Comparison of ENCODE assay signal across 12 cellular contexts in the genomic region with DNA sequence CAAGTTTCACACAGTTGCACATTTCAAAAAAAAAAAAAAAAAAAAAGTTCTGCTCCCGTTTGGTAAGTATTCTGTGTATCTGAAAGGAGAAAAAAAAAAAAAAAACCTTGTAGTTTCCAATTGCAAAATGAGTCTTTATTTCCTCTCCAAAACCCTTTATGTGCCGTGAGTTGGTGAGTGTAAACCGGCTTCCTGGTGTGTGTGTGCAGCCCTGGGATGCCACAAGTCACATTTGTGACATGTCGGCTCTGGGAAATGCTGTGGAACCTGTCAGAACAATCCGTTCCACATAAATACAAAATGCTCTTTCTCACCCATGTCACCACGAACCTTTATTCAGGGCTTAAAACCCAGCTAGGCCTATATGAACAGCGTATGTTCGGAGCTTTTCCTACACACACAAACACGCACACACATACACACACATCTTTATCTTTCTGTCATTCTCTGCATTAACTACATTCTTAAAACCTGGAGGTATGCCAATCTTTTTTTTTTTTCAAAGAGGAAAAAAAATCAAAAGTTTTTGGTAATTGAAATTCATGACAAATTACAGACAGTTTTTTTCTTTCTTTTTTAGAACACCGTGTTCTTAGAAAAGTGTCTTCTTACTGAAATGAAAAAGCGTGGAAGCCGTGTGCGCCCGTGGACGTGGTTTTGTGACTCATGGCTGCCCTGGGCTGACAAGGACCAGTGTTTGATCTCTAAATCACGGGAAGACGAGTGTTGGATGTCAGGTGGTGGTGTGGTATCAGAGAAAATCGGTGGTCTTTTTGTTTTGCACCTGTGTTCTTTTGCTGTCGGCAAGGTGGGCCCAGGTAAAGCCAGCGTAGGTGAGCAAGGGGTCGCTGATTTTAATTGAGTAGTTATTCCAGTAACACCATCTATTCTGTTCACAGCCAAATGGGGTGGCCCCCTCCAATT.
DNase-seq lines count a peak whose midpoint lies in the region; ATAC-seq and TF ChIP-seq lines count a peak whose summit lies in the region.
"Had no signal": no experiment of that assay in that cellular context is flagged by ENCODE, and none has a peak within 500 bp of the region (broad histone marks: within the 10 kb centered on the region; RNA-seq: fewer than 3 reads in every experiment).

No MANE protein-coding gene starts in this region.

- H3K4me3 Mint-ChIP-seq in activated CD8-positive, alpha-beta T cell treated with anti-CD3 and anti-CD28 coated beads, Interleukin-2, amount 10 ng/mL, durations not matched to agents 7 days and 5 days: peak overlapping the region; percentile 23
- H3K4me3 Mint-ChIP-seq in central memory CD8-positive, alpha-beta T cell: peak overlapping the region; percentile 47

- peak overlapping the region; percentile 74 for H3K27ac Mint-ChIP-seq in activated CD8-positive, alpha-beta T cell treated with anti-CD3 and anti-CD28 coated beads, Interleukin-2, amount 10 ng/mL, durations not matched to agents 7 days and 5 days
- H3K27ac Mint-ChIP-seq in central memory CD8-positive, alpha-beta T cell (ENCODE audit: low read depth): peak overlapping the region; percentile 58

- no peak overlapping the region for H3K4me3 ChIP-seq in KMS-11 (IDR thresholded peaks at IDR 0.05; ENCODE audit: insufficient read depth, low read depth, low read length)
- H3K4me3 ChIP-seq: ascending aorta had no signal

- CTCF ChIA-PET in activated CD8-positive, alpha-beta T cell treated with anti-CD3 and anti-CD28 coated beads, Interleukin-2, amount 10 ng/mL, durations not matched to agents 7 days and 5 days (lab: Charles Lee): interaction anchor here (0.7 to 0.8 kb wide), 2 partner anchors 18 to 57 kb away, joined by 3 read pairs; no protein-coding TSS in a partner anchor

- H3K27me3 ChIP-seq in KMS-11 (ENCODE audit: insufficient read depth, low read depth): no peaks in the 10 kb centered on the region
- H3K27me3 ChIP-seq: ascending aorta had no signal

- ATAC-seq in activated CD8-positive, alpha-beta T cell treated with anti-CD3 and anti-CD28 coated beads, Interleukin-2, amount 10 ng/mL, durations not matched to agents 7 days and 5 days: peak; percentile 55
- peak; percentile 43 for ATAC-seq in central memory CD8-positive, alpha-beta T cell (replicated peaks; ENCODE audit: extremely low read depth, poor library complexity, severe bottlenecking)

- H3K4me1 Mint-ChIP-seq in activated CD8-positive, alpha-beta T cell treated with anti-CD3 and anti-CD28 coated beads, Interleukin-2, amount 10 ng/mL, durations not matched to agents 7 days and 5 days (ENCODE audit: low read depth): peaks cover 27% of the 10 kb centered on the region
- H3K4me1 Mint-ChIP-seq in central memory CD8-positive, alpha-beta T cell: peaks cover 31% of the 10 kb centered on the region

- peak overlapping the region; percentile 30; the same call in 1 of the 2 replicates for H3K27ac ChIP-seq in KMS-11
- H3K27ac ChIP-seq: ascending aorta had no signal

- H3K4me1 ChIP-seq in KMS-11 (ENCODE audit: low read depth, poor library complexity, severe bottlenecking): peaks cover 12% of the 10 kb centered on the region
- H3K4me1 ChIP-seq: ascending aorta had no signal

- H3K9ac ChIP-seq in KMS-11: no peak overlapping the region

- peak overlapping the region; percentile 54; the same call in 1 of the 2 replicates for H2AFZ ChIP-seq in KMS-11 (ENCODE audit: low read depth)

- peak; percentile 33 for DNase-seq in activated CD8-positive, alpha-beta T cell treated with anti-CD3 and anti-CD28 coated beads, Interleukin-2, amount 10 ng/mL, durations not matched to agents 7 days and 5 days
- no peak for DNase-seq in central memory CD8-positive, alpha-beta T cell (ENCODE audit: low spot score in 2 of 2)
- DNase-seq in stimulated activated CD4-positive, alpha-beta T cell treated with anti-CD3 and anti-CD28 coated beads, TNF-alpha, amount 100 ng/mL, for 48 hours (ENCODE audit: low read depth in 3 of 3): peak; percentile 21 to 40 (median 23)
- no peak for DNase-seq in NK-92 treated with Interleukin-12 subunit alpha and Interleukin-12 subunit beta, amount 100 ng/mL, for 24 hours (lab: John Stamatoyannopoulos, UW)
- no peak for DNase-seq in NCI-H1092 treated with DMSO at 0.1 percent for 48 hours (lab: John Stamatoyannopoulos, UW)
- no peak for DNase-seq in LoVo (ENCODE audit: low spot score)
- no peak for DNase-seq in mucosa of gallbladder (ENCODE audit: low spot score)
- DNase-seq: effector memory CD4-positive, alpha-beta T cell; NCI-H1092; SHP77 had no signal

- H3K27me3 Mint-ChIP-seq in activated CD8-positive, alpha-beta T cell treated with anti-CD3 and anti-CD28 coated beads, Interleukin-2, amount 10 ng/mL, durations not matched to agents 7 days and 5 days (ENCODE audit: low read depth): peaks cover 7% of the 10 kb centered on the region
- no peaks in the 10 kb centered on the region for H3K27me3 Mint-ChIP-seq in central memory CD8-positive, alpha-beta T cell

- no peak for TF ChIP-seq CTCF in KMS-11 (conservative IDR thresholded peaks at IDR 0.05; ENCODE audit: low read depth, low read length)

- POLR2A ChIA-PET in activated CD8-positive, alpha-beta T cell treated with anti-CD3 and anti-CD28 coated beads, Interleukin-2, amount 10 ng/mL, durations not matched to agents 7 days and 5 days (lab: Charles Lee): no interaction called here

- no peak overlapping the region for H3K4me2 ChIP-seq in KMS-11

- H3K36me3 Mint-ChIP-seq in activated CD8-positive, alpha-beta T cell treated with anti-CD3 and anti-CD28 coated beads, Interleukin-2, amount 10 ng/mL, durations not matched to agents 7 days and 5 days (ENCODE audit: low read depth): peaks cover 2% of the 10 kb centered on the region
- no peaks in the 10 kb centered on the region for H3K36me3 Mint-ChIP-seq in central memory CD8-positive, alpha-beta T cell (ENCODE audit: insufficient read depth)

- no peaks in the 10 kb centered on the region for H3K36me3 ChIP-seq in KMS-11 (ENCODE audit: insufficient read depth)
- H3K36me3 ChIP-seq: ascending aorta had no signal

- H4K20me1 ChIP-seq in KMS-11 (ENCODE audit: insufficient read depth): no peaks in the 10 kb centered on the region

- H3K9me3 Mint-ChIP-seq in activated CD8-positive, alpha-beta T cell treated with anti-CD3 and anti-CD28 coated beads, Interleukin-2, amount 10 ng/mL, durations not matched to agents 7 days and 5 days (ENCODE audit: insufficient read depth): no peaks in the 10 kb centered on the region
- no peaks in the 10 kb centered on the region for H3K9me3 Mint-ChIP-seq in central memory CD8-positive, alpha-beta T cell

- no peaks in the 10 kb centered on the region for H3K79me2 ChIP-seq in KMS-11 (ENCODE audit: insufficient read depth, low read depth)

Comparison
In these comparisons a context has a peak if more than half of its experiments do, and no peak if none do; other contexts are left out.
1. DNase-seq: peak in activated CD8-positive, alpha-beta T cell treated with anti-CD3 and anti-CD28 coated beads, Interleukin-2, amount 10 ng/mL, durations not matched to agents 7 days and 5 days (single experiment) and stimulated activated CD4-positive, alpha-beta T cell treated with anti-CD3 and anti-CD28 coated beads, TNF-alpha, amount 100 ng/mL, for 48 hours (3 of 3); none in central memory CD8-positive, alpha-beta T cell (0 of 2), NK-92 treated with Interleukin-12 subunit alpha and Interleukin-12 subunit beta, amount 100 ng/mL, for 24 hours (single experiment), NCI-H1092 treated with DMSO at 0.1 percent for 48 hours (single experiment), LoVo (single experiment) and mucosa of gallbladder (single experiment).